Comparison of ENCODE assay signal across 8 cellular contexts in genomic region chr17:5282639-5283217, GRCh38. TPM values are rescaled to one million over a fixed set of nuclear protein-coding genes. Genes with fewer than 3 reads are reported as not detected.
DNase-seq lines count a peak whose midpoint lies in the region; ATAC-seq, FAIRE-seq and TF ChIP-seq lines count a peak whose summit lies in the region.

No MANE protein-coding gene starts in this region.

- CTCF ChIA-PET in activated CD8-positive, alpha-beta T cell treated with anti-CD3 and anti-CD28 coated beads for 36 hours (lab: Charles Lee): interaction anchor here (1.5 kb wide), 1 partner anchor 25 kb away, joined by 6 read pairs; no protein-coding TSS in a partner anchor

- TF ChIP-seq EP300 in esophagus muscularis mucosa (IDR thresholded peaks at IDR 0.05): no peak

- H3K27me3 ChIP-seq in HUES48 (ENCODE audit: control insufficient read depth, insufficient read depth, low read length) (no peaks in the 10 kb centered on the region), esophagus muscularis mucosa (no peaks in the 10 kb centered on the region), neutrophil (no peaks in the 10 kb centered on the region), thoracic aorta (replicated peaks; ENCODE audit: insufficient read depth) (no peaks in the 10 kb centered on the region)

- no peak for TF ChIP-seq CTCF in activated CD8-positive, alpha-beta T cell treated with anti-CD3 and anti-CD28 coated beads for 36 hours (IDR thresholded peaks at IDR 0.05)
- TF ChIP-seq CTCF in esophagus muscularis mucosa (IDR thresholded peaks at IDR 0.05): no peak
- no peak for TF ChIP-seq CTCF in neutrophil (IDR thresholded peaks at IDR 0.05)
- no peak for TF ChIP-seq CTCF in thoracic aorta (IDR thresholded peaks at IDR 0.05)

- H3K27ac Mint-ChIP-seq in activated CD8-positive, alpha-beta T cell treated with anti-CD3 and anti-CD28 coated beads for 36 hours: peak overlapping the region; percentile 92

- intact Hi-C loops in activated CD8-positive, alpha-beta T cell treated with anti-CD3 and anti-CD28 coated beads for 36 hours (cut with micrococcal nuclease): loop anchor here (10.0 kb wide), 1 partner anchor 88 kb away; the partner anchor contains the start of gene ZNF594
- intact Hi-C loops in esophagus muscularis mucosa (cut with DNase I): no loop called here

- H3K36me3 Mint-ChIP-seq in activated CD8-positive, alpha-beta T cell treated with anti-CD3 and anti-CD28 coated beads for 36 hours (ENCODE audit: low read depth): peaks cover 22% of the 10 kb centered on the region

- peaks cover 29% of the 10 kb centered on the region for H3K4me1 Mint-ChIP-seq in activated CD8-positive, alpha-beta T cell treated with anti-CD3 and anti-CD28 coated beads for 36 hours (ENCODE audit: low read depth)

- H3K4me3 ChIP-seq in HUES48 (ENCODE audit: low read depth, low read length): peak overlapping the region; percentile 95
- peak overlapping the region; percentile 81 to 97 (median 89) for H3K4me3 ChIP-seq in esophagus muscularis mucosa
- H3K4me3 ChIP-seq in neutrophil (ENCODE audit: low read depth in 1 of 2, low read length in 1 of 2): peak overlapping the region; percentile 62 to 66
- peak overlapping the region; percentile 93 for H3K4me3 ChIP-seq in thoracic aorta

- peak overlapping the region; percentile 70; the same call in 1 of the 2 replicates for H3K9ac ChIP-seq in HUES48 (ENCODE audit: low read depth, low read length)

- peak; percentile 33 for DNase-seq in GM12892 (ENCODE audit: insufficient read length)
- DNase-seq in activated CD8-positive, alpha-beta T cell treated with anti-CD3 and anti-CD28 coated beads for 36 hours: peak; percentile 49
- no peak for DNase-seq in esophagus muscularis mucosa (ENCODE audit: extremely low spot score)
- DNase-seq in thoracic aorta (ENCODE audit: low spot score): no peak
- no peak for DNase-seq in NCI-H2029 treated with DMSO at 0.1 percent for 48 hours (lab: John Stamatoyannopoulos, UW)

- FAIRE-seq in GM12892 (lab: Jason Lieb, UNC): peak; percentile 50

- H3K9me3 ChIP-seq in HUES48 (ENCODE audit: control insufficient read depth, insufficient read depth, low read length) (no peaks in the 10 kb centered on the region), esophagus muscularis mucosa (no peaks in the 10 kb centered on the region), neutrophil (no peaks in the 10 kb centered on the region), thoracic aorta (no peaks in the 10 kb centered on the region)

- H3K27me3 Mint-ChIP-seq in activated CD8-positive, alpha-beta T cell treated with anti-CD3 and anti-CD28 coated beads for 36 hours: no peaks in the 10 kb centered on the region

- no peak overlapping the region for H3K27ac ChIP-seq in HUES48 (ENCODE audit: low read depth, low read length)
- H3K27ac ChIP-seq in esophagus muscularis mucosa (replicated peaks in 1 of 4): peak overlapping the region; percentile 90 to 94 (median 92)
- peak overlapping the region; percentile 89 for H3K27ac ChIP-seq in neutrophil
- H3K27ac ChIP-seq in thoracic aorta: peak overlapping the region in 1 of 2 donors; percentile 89

- 2% methylated on average over 14 of the region's 35 CpGs for WGBS in esophagus muscularis mucosa

- H3K36me3 ChIP-seq in HUES48 (ENCODE audit: control insufficient read depth, insufficient read depth, low read length) (peaks cover 6% of the 10 kb centered on the region; the same call in 1 of the 2 replicates), esophagus muscularis mucosa (no peaks in the 10 kb centered on the region), neutrophil (no peaks in the 10 kb centered on the region), thoracic aorta (no peaks in the 10 kb centered on the region)

- H3K9me3 Mint-ChIP-seq in activated CD8-positive, alpha-beta T cell treated with anti-CD3 and anti-CD28 coated beads for 36 hours: no peaks in the 10 kb centered on the region

- H3K4me3 Mint-ChIP-seq in activated CD8-positive, alpha-beta T cell treated with anti-CD3 and anti-CD28 coated beads for 36 hours: peak overlapping the region; percentile 82

- TF ChIP-seq POLR2A in GM12892 (IDR thresholded peaks at IDR 0.05; ENCODE audit: low read depth, low read length) (no peak), esophagus muscularis mucosa (IDR thresholded peaks at IDR 0.05; ENCODE audit: low read depth) (no peak)

- POLR2A ChIA-PET in activated CD8-positive, alpha-beta T cell treated with anti-CD3 and anti-CD28 coated beads for 36 hours (lab: Charles Lee): interaction anchor here (0.6 to 2.9 kb wide), 12 partner anchors 8 to 507 kb away, joined by 3 to 9 read pairs (median 4); no protein-coding TSS in a partner anchor

- peak; percentile 5 for ATAC-seq in activated CD8-positive, alpha-beta T cell treated with anti-CD3 and anti-CD28 coated beads for 36 hours
- ATAC-seq in thoracic aorta (ENCODE audit: insufficient number of reproducible peaks, low FRiP score, low read depth): no peak
- no peak for ATAC-seq in GM18858 (IDR thresholded peaks at IDR 0.05; ENCODE audit: unreplicated experiment)

- H3K4me1 ChIP-seq in HUES48 (ENCODE audit: control insufficient read depth, insufficient read depth, low read length) (peaks cover 28% of the 10 kb centered on the region), esophagus muscularis mucosa (peaks cover 20 to 44% (median 28%) of the 10 kb centered on the region in 4 donors), neutrophil (ENCODE audit: control insufficient read depth in 1 of 2, insufficient read depth in 1 of 2, low read depth in 1 of 2, low read length in 1 of 2) (peaks cover 18 to 19% of the 10 kb centered on the region in 2 experiments), thoracic aorta (ENCODE audit: control insufficient read depth in 1 of 2, low read depth in 2 of 2) (peaks cover 23 to 25% of the 10 kb centered on the region in 2 donors)

RNA-seq across cellular contexts. Expression of gene RABEP1, which starts 0.6 kb away (rescaled TPM):
- 47.0 TPM for polyA plus RNA-seq in GM12892 (2012; ENCODE audit: missing spikeins)
- 10 to 100 TPM; 58.7 to 60.6 TPM for total RNA-seq in activated CD8-positive, alpha-beta T cell treated with anti-CD3 and anti-CD28 coated beads for 36 hours
- total RNA-seq in esophagus muscularis mucosa (10 to 100 TPM; 39.5 to 49.7 (median 43.1) TPM), thoracic aorta (10 to 100 TPM; 36.4 to 47.0 TPM)

RNA-seq across cellular contexts. Expression of gene SCIMP, which starts 48.1 kb away (rescaled TPM):
- polyA plus RNA-seq in GM12892 (2012; ENCODE audit: missing spikeins): 91.2 TPM
- under 1 TPM; 0.13 to 0.54 TPM for total RNA-seq in activated CD8-positive, alpha-beta T cell treated with anti-CD3 and anti-CD28 coated beads for 36 hours
- 1 to 10 TPM in 3 of 4 donors, under 1 TPM in 1; 0.42 to 4.0 (median 1.3) TPM for total RNA-seq in esophagus muscularis mucosa
- 10 to 100 TPM; 13.4 to 14.9 TPM for total RNA-seq in thoracic aorta

Comparison
In these comparisons a context has a peak if more than half of its experiments do, and no peak if none do; other contexts are left out.
1. DNase-seq: peak in GM12892 (single experiment) and activated CD8-positive, alpha-beta T cell treated with anti-CD3 and anti-CD28 coated beads for 36 hours (single experiment); none in esophagus muscularis mucosa (single experiment), thoracic aorta (single experiment) and NCI-H2029 treated with DMSO at 0.1 percent for 48 hours (single experiment).
2. Peak in every context shown above with its lines, with median percentiles within 50 percentile points of each other: H3K4me3 ChIP-seq.